In genomic region chr19:39893366-39894235, GRCh38 we compare ENCODE assay signal across 9 cellular contexts. TPM values are rescaled to one million over a fixed set of nuclear protein-coding genes. Genes with fewer than 3 reads are reported as not detected.
DNase-seq lines count a peak whose midpoint lies in the region; ATAC-seq and TF ChIP-seq lines count a peak whose summit lies in the region.
"Not testable (repeated sequence)": the region's sequence is repeated elsewhere in the genome, so short reads cannot be mapped to it uniquely, and the experiment has no call there.
"Had no signal": no experiment of that assay in that cellular context is flagged by ENCODE, and none has a peak within 500 bp of the region (broad histone marks: within the 10 kb centered on the region; RNA-seq: fewer than 3 reads in every experiment).

No MANE protein-coding gene starts in this region.

- H3K27me3 ChIP-seq in body of pancreas; lung (ENCODE audit: control insufficient read depth, insufficient read depth): not testable (repeated sequence)
- H3K27me3 ChIP-seq in stomach, result peaks cover 0 to 26% (median 3%) of the 10 kb centered on the region in 3 donors

- H3K4me1 ChIP-seq in body of pancreas, result peaks cover 11% of the 10 kb centered on the region
- H3K4me1 ChIP-seq in lung (ENCODE audit: control insufficient read depth in 2 of 2, insufficient read depth in 2 of 2, low read length in 2 of 2); stomach: not testable (repeated sequence)

- peak; percentile 83 for DNase-seq in DMS79 treated with DMSO at 0.1 percent for 48 hours (lab: John Stamatoyannopoulos, UW)
- peak; percentile 34 for DNase-seq in NCI-H1105 treated with DMSO at 0.1 percent for 48 hours (lab: John Stamatoyannopoulos, UW)
- DNase-seq in T-helper 17 cell, result not testable (repeated sequence)
- peak; percentile 63 to 69 for DNase-seq in activated T-cell treated with anti-CD3 and anti-CD28 coated beads, Interleukin-2, amount 50 U/mL, for 48 hours
- peak; percentile 50 to 74 (median 66) for DNase-seq in body of pancreas
- DNase-seq in lung (ENCODE audit: low spot score), result peak; percentile 56
- DNase-seq in posterior vena cava (ENCODE audit: low spot score), result peak; percentile 64
- peak; percentile 27 for DNase-seq in stomach

- peak overlapping the region; percentile 56 for H3K27ac Mint-ChIP-seq in T-helper 17 cell

- H3K4me3 Mint-ChIP-seq in T-helper 17 cell, result peak overlapping the region; percentile 51

- 63 to 73% methylated on average over 20 to 23 of the region's 29 CpGs for WGBS in body of pancreas, 2 donors
- 67 to 69% methylated on average over 21 to 26 of the region's 29 CpGs for WGBS in lung, 2 donors
- WGBS in stomach, 5 donors, result 69 to 80% (median 80%) methylated on average over 21 to 25 of the region's 29 CpGs

- intact Hi-C loops in body of pancreas (cut with DNase I); posterior vena cava (cut with DNase I); stomach (cut with DNase I; ENCODE audit: low total_unique reads): not testable (repeated sequence)

- not testable (repeated sequence) for H3K36me3 ChIP-seq in body of pancreas (replicated peaks in 1 of 2; ENCODE audit: insufficient read depth in 1 of 2, low read depth in 2 of 2); lung (ENCODE audit: control insufficient read depth in 2 of 2, insufficient read depth in 2 of 2, low read length in 2 of 2)
- peaks cover 0 to 25% (median 16%) of the 10 kb centered on the region in 4 donors for H3K36me3 ChIP-seq in stomach

- TF ChIP-seq CTCF in body of pancreas (IDR thresholded peaks at IDR 0.05); lung (IDR thresholded peaks at IDR 0.05; ENCODE audit: control extremely low read depth, extremely low read depth); stomach (IDR thresholded peaks at IDR 0.05): not testable (repeated sequence)

- not testable (repeated sequence) for H3K4me1 Mint-ChIP-seq in T-helper 17 cell

- not testable (repeated sequence) for H3K4me3 ChIP-seq in body of pancreas, lung, stomach

- H3K9me3 ChIP-seq in T-helper 17 cell (ENCODE audit: control insufficient read depth, low read length, poor library complexity, severe bottlenecking); body of pancreas; lung (ENCODE audit: control insufficient read depth in 2 of 2, insufficient read depth in 1 of 2, low read length in 1 of 2); stomach: not testable (repeated sequence)

- H3K36me3 Mint-ChIP-seq in T-helper 17 cell (ENCODE audit: low read depth), result not testable (repeated sequence)

- not testable (repeated sequence) for ATAC-seq in T-helper 17 cell; lung (ENCODE audit: insufficient read depth, low FRiP score)
- ATAC-seq in body of pancreas, result peak; percentile 25

- TF ChIP-seq EP300 in stomach (IDR thresholded peaks at IDR 0.05), result not testable (repeated sequence)

- H3K27ac ChIP-seq in body of pancreas, result peak overlapping the region in 2 of 4 donors; percentile 39 to 41
- H3K27ac ChIP-seq in lung (ENCODE audit: low read depth in 1 of 2, low read length in 1 of 2); stomach: not testable (repeated sequence)

- not testable (repeated sequence) for TF ChIP-seq POLR2A in body of pancreas (IDR thresholded peaks at IDR 0.05); stomach (IDR thresholded peaks at IDR 0.05)

- H3K27me3 Mint-ChIP-seq in T-helper 17 cell, result not testable (repeated sequence)

RNA-seq across cellular contexts. Expression of gene FCGBP, which starts 40.8 kb away (rescaled TPM):
- total RNA-seq in T-helper 17 cell, result 10 to 100 TPM in 1 of 2 donors, 1 to 10 TPM in 1; 9.1 to 10.1 TPM
- 10 to 100 TPM; 19.4 to 24.1 TPM for total RNA-seq in body of pancreas
- 10 to 100 TPM; 49.5 to 65.8 TPM for total RNA-seq in lung
- polyA plus RNA-seq in lung, result 1 to 10 TPM; 1.3 to 3.4 TPM
- total RNA-seq in posterior vena cava, result 10 to 100 TPM; 42.1 to 98.8 TPM
- 1,000 to 10,000 TPM in 1 of 5 donors, 100 to 1,000 TPM in 3, 10 to 100 TPM in 1; 90.2 to 7,510 (median 472) TPM for total RNA-seq in stomach
- 10 to 100 TPM in 1 of 3 donors, 1 to 10 TPM in 2; 6.5 to 11.9 (median 8.4) TPM for polyA plus RNA-seq in stomach
- total RNA-seq: GM23248 had no signal
- polyA plus RNA-seq: GM23248 had no signal

RNA-seq across cellular contexts. Expression of gene FBL, which starts 47.4 kb away (rescaled TPM):
- total RNA-seq in T-helper 17 cell (100 to 1,000 TPM; 255 to 264 TPM), body of pancreas (100 to 1,000 TPM in 1 of 2 donors, 10 to 100 TPM in 1; 90.3 to 118 TPM), lung (100 to 1,000 TPM; 152 to 154 TPM), posterior vena cava (100 to 1,000 TPM in 1 of 2 donors, 10 to 100 TPM in 1; 94.1 to 121 TPM), stomach (100 to 1,000 TPM in 4 of 5 donors, 10 to 100 TPM in 1; 59.8 to 311 (median 129) TPM)
- polyA plus RNA-seq in lung (100 to 1,000 TPM; 249 to 253 TPM), stomach (100 to 1,000 TPM; 229 to 331 (median 318) TPM)

RNA-seq across cellular contexts. Expression of gene DYRK1B, which starts 59.6 kb away (rescaled TPM):
- total RNA-seq in T-helper 17 cell (10 to 100 TPM; 47.5 to 55.5 TPM), body of pancreas (10 to 100 TPM; 11.9 to 21.1 TPM), lung (10 to 100 TPM; 25.5 to 25.6 TPM), posterior vena cava (1 to 10 TPM; 5.4 to 8.7 TPM), stomach (10 to 100 TPM in 3 of 5 donors, 1 to 10 TPM in 2; 3.9 to 28.4 (median 10.7) TPM)
- polyA plus RNA-seq in lung (10 to 100 TPM in 1 of 2 donors, 1 to 10 TPM in 1; 7.9 to 16.1 TPM), stomach (10 to 100 TPM in 1 of 3 donors, 1 to 10 TPM in 2; 5.7 to 13.2 (median 9.1) TPM)
